Comparison of ENCODE assay signal across 8 cellular contexts in genomic region chr5:139403787-139404483, GRCh38. TPM values are rescaled to one million over a fixed set of nuclear protein-coding genes. Genes with fewer than 3 reads are reported as not detected.
DNase-seq lines count a peak whose midpoint lies in the region; ATAC-seq, FAIRE-seq and TF ChIP-seq lines count a peak whose summit lies in the region.

A gene with protein sequence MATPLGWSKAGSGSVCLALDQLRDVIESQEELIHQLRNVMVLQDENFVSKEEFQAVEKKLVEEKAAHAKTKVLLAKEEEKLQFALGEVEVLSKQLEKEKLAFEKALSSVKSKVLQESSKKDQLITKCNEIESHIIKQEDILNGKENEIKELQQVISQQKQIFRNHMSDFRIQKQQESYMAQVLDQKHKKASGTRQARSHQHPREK (minus strand): TSS chr5:139404089. CDS start chr5:139404060, 29 bp downstream.

- POLR2A ChIA-PET in RWPE1 (lab: Yijun Ruan, JAX; ENCODE audit: low non-redundant PET) = interaction anchor here (0.6 to 1.6 kb wide), 3 partner anchors 12 to 123 kb away, joined by 3 to 6 read pairs (median 6); no protein-coding TSS in a partner anchor

- peak; percentile 99 for DNase-seq in EL
- DNase-seq in H54 (ENCODE audit: insufficient read length, low spot score) = peak; percentile 95
- DNase-seq in LoVo (ENCODE audit: low spot score) = peak; percentile 98
- peak; percentile 99 for DNase-seq in RWPE1 (ENCODE audit: low spot score)
- DNase-seq in activated T-helper 9 cell treated with anti-CD3 and anti-CD28 coated beads, Interleukin-2, amount 50 U/mL, for 16 hours (ENCODE audit: low read depth) = peak; percentile 98
- DNase-seq in fibroblast of mammary gland (ENCODE audit: low read depth) = peak; percentile 95
- peak; percentile 96 for DNase-seq in natural killer cell
- peak; percentile 96 to 98 (median 98) for DNase-seq in stimulated activated naive CD4-positive, alpha-beta T cell (lab: John Stamatoyannopoulos, UW)

- H3K4me3 ChIP-seq in fibroblast of mammary gland (ENCODE audit: control insufficient read depth, low read depth, low read length) = peak within 1 kb of the TSS; percentile 63

- peak; percentile 92 to 97 (median 92) for ATAC-seq in natural killer cell

- FAIRE-seq in H54 (lab: Jason Lieb, UNC) = no peak

- intact Hi-C loops in natural killer cell (cut with micrococcal nuclease) = loop anchor here (5.0 kb wide), 1 partner anchor 53 kb away; no protein-coding TSS in a partner anchor

- H3K4me1 Mint-ChIP-seq in natural killer cell = peaks cover 28 to 30% of the 10 kb centered on the region in 2 donors

- no peaks in the 10 kb centered on the region for H3K36me3 Mint-ChIP-seq in natural killer cell

- no peak for TF ChIP-seq POLR2A in H54 (IDR thresholded peaks at IDR 0.05; ENCODE audit: low read depth, low read length)

- peak within 1 kb of the TSS; percentile 96 for H3K4me3 Mint-ChIP-seq in natural killer cell

- no peak for TF ChIP-seq CTCF in RWPE1 (conservative IDR thresholded peaks at IDR 0.05; ENCODE audit: low read depth)
- TF ChIP-seq CTCF in fibroblast of mammary gland (conservative IDR thresholded peaks at IDR 0.05; ENCODE audit: control insufficient read depth, insufficient read depth, low read depth, low read length) = no peak
- no peak for TF ChIP-seq CTCF in natural killer cell (IDR thresholded peaks at IDR 0.05)

- CTCF ChIA-PET in RWPE1 (lab: Yijun Ruan, JAX) = interaction anchor here (0.7 kb wide), 1 partner anchor 19 kb away, joined by 3 read pairs; no protein-coding TSS in a partner anchor

- peak within 1 kb of the TSS; percentile 94 to 99 for H3K27ac Mint-ChIP-seq in natural killer cell

- no peaks in the 10 kb centered on the region for H3K9me3 Mint-ChIP-seq in natural killer cell

- H3K27me3 Mint-ChIP-seq in natural killer cell (ENCODE audit: low read depth in 2 of 2) = no peaks in the 10 kb centered on the region

- H3K27ac ChIP-seq in RWPE1 = peak within 1 kb of the TSS; percentile 95

RNA-seq across cellular contexts. Expression of the gene that starts here (rescaled TPM):
- total RNA-seq in natural killer cell = 1 to 10 TPM; 1.6 to 2.9 (median 2.7) TPM

Comparison
In these comparisons a context has a peak if more than half of its experiments do, and no peak if none do; other contexts are left out.
1. Peak in every context shown above with its lines: DNase-seq, ATAC-seq, H3K4me3 ChIP-seq and H3K27ac ChIP-seq.